1 cellular context compared by ENCODE assay signal in genomic region chr20:33482581-33482980, GRCh38.
TF ChIP-seq lines count a peak whose summit lies in the region.

No MANE protein-coding gene starts in this region.

TF ChIP-seq in SK-N-SH, 30 proteins besides CTCF, POLR2A, EP300 and RAD21 (continued from another document):
- TF ChIP-seq REST (IDR thresholded peaks at IDR 0.05; ENCODE audit: low read depth, low read length), result no peak
- TF ChIP-seq CHD2 (IDR thresholded peaks at IDR 0.05; ENCODE audit: low read length, partially characterized antibody), result no peak
- TF ChIP-seq RXRA (IDR thresholded peaks at IDR 0.05; ENCODE audit: borderline replicate concordance, low read depth), result no peak
